In genomic region chr1:211330282-211330936, GRCh38 we compare ENCODE assay signal across 13 cellular contexts. TPM values are rescaled to one million over a fixed set of nuclear protein-coding genes. Genes with fewer than 3 reads are reported as not detected.
DNase-seq lines count a peak whose midpoint lies in the region; ATAC-seq and TF ChIP-seq lines count a peak whose summit lies in the region.
"Had no signal": no experiment of that assay in that cellular context is flagged by ENCODE, and none has a peak within 500 bp of the region (broad histone marks: within the 10 kb centered on the region; RNA-seq: fewer than 3 reads in every experiment).

No MANE protein-coding gene starts in this region.

- H3K27me3 Mint-ChIP-seq in IgD-negative memory B cell (no peaks in the 10 kb centered on the region), nephron (ENCODE audit: low read depth) (peaks cover 26% of the 10 kb centered on the region)
- H3K27me3 Mint-ChIP-seq in activated naive CD8-positive, alpha-beta T cell treated with anti-CD3 and anti-CD28 coated beads, Interleukin-2, amount 10 ng/mL, durations not matched to agents 7 days and 5 days = no peaks in the 10 kb centered on the region

- intact Hi-C loops in mucosa of descending colon (cut with DNase I, micrococcal nuclease) = no loop called here

- H3K4me3 Mint-ChIP-seq in IgD-negative memory B cell (peak overlapping the region; percentile 87 to 98 (median 96)), nephron (peak overlapping the region; percentile 22 to 51 (median 49))
- H3K4me3 Mint-ChIP-seq in activated naive CD8-positive, alpha-beta T cell treated with anti-CD3 and anti-CD28 coated beads, Interleukin-2, amount 10 ng/mL, durations not matched to agents 7 days and 5 days = peak overlapping the region; percentile 92

- H3K9me3 ChIP-seq in mucosa of descending colon = no peaks in the 10 kb centered on the region

- H3K36me3 Mint-ChIP-seq in IgD-negative memory B cell (peaks cover 6% of the 10 kb centered on the region), nephron (ENCODE audit: low read depth) (no peaks in the 10 kb centered on the region)
- peaks cover 25% of the 10 kb centered on the region for H3K36me3 Mint-ChIP-seq in activated naive CD8-positive, alpha-beta T cell treated with anti-CD3 and anti-CD28 coated beads, Interleukin-2, amount 10 ng/mL, durations not matched to agents 7 days and 5 days

- no peak for ATAC-seq in activated naive CD8-positive, alpha-beta T cell treated with anti-CD3 and anti-CD28 coated beads, Interleukin-2, amount 10 ng/mL, durations not matched to agents 7 days and 5 days (ENCODE audit: low read depth)
- no peak for ATAC-seq in mucosa of descending colon
- ATAC-seq: left cardiac atrium, sciatic nerve had no signal

- peaks cover 51 to 66% (median 63%) of the 10 kb centered on the region in 3 donors for H3K4me1 Mint-ChIP-seq in IgD-negative memory B cell
- peaks cover 71% of the 10 kb centered on the region for H3K4me1 Mint-ChIP-seq in activated naive CD8-positive, alpha-beta T cell treated with anti-CD3 and anti-CD28 coated beads, Interleukin-2, amount 10 ng/mL, durations not matched to agents 7 days and 5 days
- H3K4me1 Mint-ChIP-seq in nephron = peaks cover 70% of the 10 kb centered on the region

- peaks cover 66% of the 10 kb centered on the region for H3K4me1 ChIP-seq in mucosa of descending colon (ENCODE audit: low read depth)

- peak overlapping the region; percentile 86 to 99 (median 98) for H3K27ac Mint-ChIP-seq in IgD-negative memory B cell
- peak overlapping the region; percentile 94 for H3K27ac Mint-ChIP-seq in activated naive CD8-positive, alpha-beta T cell treated with anti-CD3 and anti-CD28 coated beads, Interleukin-2, amount 10 ng/mL, durations not matched to agents 7 days and 5 days
- peak overlapping the region in 1 of 3 experiments; percentile 68 for H3K27ac Mint-ChIP-seq in nephron

- H3K36me3 ChIP-seq in mucosa of descending colon (ENCODE audit: low read depth) = no peaks in the 10 kb centered on the region

- DNase-seq in NCI-H526 (lab: John Stamatoyannopoulos, UW) = peak; percentile 43 to 68
- DNase-seq in NCI-H526 treated with DMSO at 0.1 percent for 48 hours (lab: John Stamatoyannopoulos, UW) = no peak
- no peak for DNase-seq in activated naive CD8-positive, alpha-beta T cell treated with anti-CD3 and anti-CD28 coated beads, Interleukin-2, amount 10 ng/mL, durations not matched to agents 7 days and 5 days
- no peak for DNase-seq in mucosa of descending colon
- no peak for DNase-seq in EL
- no peak for DNase-seq in NCI-H1694 (lab: John Stamatoyannopoulos, UW)
- DNase-seq: activated CD4-positive, alpha-beta T cell treated with anti-CD3 and anti-CD28 coated beads for 4 hours; left cardiac atrium; NCI-H446 treated with DMSO at 0.1 percent for 48 hours; stimulated activated CD4-positive, alpha-beta T cell treated with anti-CD3 and anti-CD28 coated beads, Interleukin-4, amount 100 ng/mL, for 1 hour had no signal

- H3K4me3 ChIP-seq in mucosa of descending colon = no peak overlapping the region

- H3K9me3 Mint-ChIP-seq in IgD-negative memory B cell (peaks cover 0 to 2% (median 0%) of the 10 kb centered on the region in 3 donors), nephron (no peaks in the 10 kb centered on the region)
- no peaks in the 10 kb centered on the region for H3K9me3 Mint-ChIP-seq in activated naive CD8-positive, alpha-beta T cell treated with anti-CD3 and anti-CD28 coated beads, Interleukin-2, amount 10 ng/mL, durations not matched to agents 7 days and 5 days

- no peak for TF ChIP-seq CTCF in nephron (IDR thresholded peaks at IDR 0.05; ENCODE audit: unreplicated experiment in 3 of 3)
- no peak for TF ChIP-seq CTCF in mucosa of descending colon (IDR thresholded peaks at IDR 0.05)

- POLR2A ChIA-PET in activated naive CD8-positive, alpha-beta T cell treated with anti-CD3 and anti-CD28 coated beads, Interleukin-2, amount 10 ng/mL, durations not matched to agents 7 days and 5 days (lab: Charles Lee) = interaction anchor here (0.5 to 2.5 kb wide), 3 partner anchors 11 to 86 kb away, joined by 3 to 11 read pairs (median 3); no protein-coding TSS in a partner anchor

RNA-seq across cellular contexts. Expression of gene TRAF5, which starts 3.8 kb away (rescaled TPM):
- 78.6 TPM for polyA plus RNA-seq in IgD-negative memory B cell
- 10 to 100 TPM; 82.2 to 84.0 TPM for total RNA-seq in activated naive CD8-positive, alpha-beta T cell treated with anti-CD3 and anti-CD28 coated beads, Interleukin-2, amount 10 ng/mL, durations not matched to agents 7 days and 5 days
- total RNA-seq in mucosa of descending colon = 10 to 100 TPM; 19.4 to 28.5 (median 23.9) TPM

Comparison
In these comparisons a context has a peak if more than half of its experiments do, and no peak if none do; other contexts are left out.
1. DNase-seq: peak in NCI-H526 (2 of 2); none in NCI-H526 treated with DMSO at 0.1 percent for 48 hours (single experiment), activated naive CD8-positive, alpha-beta T cell treated with anti-CD3 and anti-CD28 coated beads, Interleukin-2, amount 10 ng/mL, durations not matched to agents 7 days and 5 days (single experiment), mucosa of descending colon (0 of 3), EL (single experiment) and NCI-H1694 (single experiment).
2. Peak in every context shown above with its lines, with median percentiles within 50 percentile points of each other: H3K4me3 Mint-ChIP-seq.